Comparison of ENCODE assay signal across 8 cellular contexts in genomic region chr2:27582129-27582694, GRCh38. TPM values are rescaled to one million over a fixed set of nuclear protein-coding genes. Genes with fewer than 3 reads are reported as not detected.
A peak's percentile ranks its signal among the peaks of the same experiment; 100 is the strongest.
DNase-seq lines count a peak whose midpoint lies in the region; ATAC-seq and TF ChIP-seq lines count a peak whose summit lies in the region.

No MANE protein-coding gene starts in this region.

- peaks cover 22 to 35% of the 10 kb centered on the region in 2 donors for H3K4me1 ChIP-seq in naive thymus-derived CD4-positive, alpha-beta T cell (ENCODE audit: control insufficient read depth in 2 of 2, insufficient read depth in 2 of 2, low read length in 2 of 2)

- no peaks in the 10 kb centered on the region for H3K27me3 ChIP-seq in naive thymus-derived CD4-positive, alpha-beta T cell (ENCODE audit: control insufficient read depth in 2 of 2, insufficient read depth in 2 of 2, low read length in 2 of 2)

- intact Hi-C loops in naive thymus-derived CD4-positive, alpha-beta T cell (cut with micrococcal nuclease): loop anchor here (2.0 to 5.0 kb wide), 5 partner anchors 47 to 211 kb away; partner anchors contain the start of genes NRBP1 (in 2 of the 2), CCDC121 (in 1 of the 2), EIF2B4 (in 1 of the 2) and GPN1 (in 1 of the 2)

- peak overlapping the region; percentile 84 for H3K27ac ChIP-seq in naive thymus-derived CD4-positive, alpha-beta T cell (ENCODE audit: low read depth, low read length)

- no peak for TF ChIP-seq CTCF in AG04449 (IDR thresholded peaks at IDR 0.05; ENCODE audit: insufficient read depth, low read length, missing control alignments)

- H3K36me3 ChIP-seq in naive thymus-derived CD4-positive, alpha-beta T cell (ENCODE audit: control insufficient read depth in 2 of 3, insufficient read depth in 3 of 3, low read length in 3 of 3): no peaks in the 10 kb centered on the region

- peak overlapping the region; percentile 91 to 98 (median 96) for H3K4me3 Mint-ChIP-seq in IgD-negative memory B cell
- H3K4me3 Mint-ChIP-seq in central memory CD8-positive, alpha-beta T cell: peak overlapping the region; percentile 81
- H3K4me3 Mint-ChIP-seq in naive thymus-derived CD4-positive, alpha-beta T cell: peak overlapping the region; percentile 90 to 100 (median 95)

- peaks cover 0 to 14% (median 3%) of the 10 kb centered on the region in 3 donors for H3K9me3 Mint-ChIP-seq in IgD-negative memory B cell
- H3K9me3 Mint-ChIP-seq in central memory CD8-positive, alpha-beta T cell: no peaks in the 10 kb centered on the region
- H3K9me3 Mint-ChIP-seq in naive thymus-derived CD4-positive, alpha-beta T cell: peaks cover 0 to 28% (median 14%) of the 10 kb centered on the region in 11 donors

- H3K4me1 Mint-ChIP-seq in IgD-negative memory B cell: peaks cover 33 to 44% (median 38%) of the 10 kb centered on the region in 3 donors
- H3K4me1 Mint-ChIP-seq in central memory CD8-positive, alpha-beta T cell: peaks cover 45% of the 10 kb centered on the region
- peaks cover 37 to 57% (median 48%) of the 10 kb centered on the region in 7 donors for H3K4me1 Mint-ChIP-seq in naive thymus-derived CD4-positive, alpha-beta T cell

- peaks cover 17% of the 10 kb centered on the region for H3K36me3 Mint-ChIP-seq in IgD-negative memory B cell
- peaks cover 8% of the 10 kb centered on the region for H3K36me3 Mint-ChIP-seq in central memory CD8-positive, alpha-beta T cell (ENCODE audit: insufficient read depth)
- H3K36me3 Mint-ChIP-seq in naive thymus-derived CD4-positive, alpha-beta T cell: peaks cover 6 to 34% (median 23%) of the 10 kb centered on the region in 5 donors

- POLR2A ChIA-PET in AG04449 (lab: Yijun Ruan, JAX): interaction anchor here (0.7 kb wide), 2 partner anchors 14 to 226 kb away, joined by 3 read pairs; partner anchors contain the start of gene GTF3C2
- POLR2A ChIA-PET in naive thymus-derived CD4-positive, alpha-beta T cell (lab: Charles Lee): interaction anchor here (1.0 to 1.9 kb wide), 4 partner anchors 22 to 226 kb away, joined by 3 to 8 read pairs (median 4); partner anchors contain the start of genes GTF3C2, PPM1G, SLC4A1AP and SUPT7L

- CTCF ChIA-PET in AG04449 (lab: Yijun Ruan, JAX): no interaction called here
- CTCF ChIA-PET in naive thymus-derived CD4-positive, alpha-beta T cell (lab: Charles Lee): no interaction called here

- no peak for ATAC-seq in central memory CD8-positive, alpha-beta T cell (replicated peaks; ENCODE audit: extremely low read depth, poor library complexity, severe bottlenecking)
- no peak for ATAC-seq in naive thymus-derived CD4-positive, alpha-beta T cell
- no peak for ATAC-seq in HG02973 (IDR thresholded peaks at IDR 0.05; ENCODE audit: unreplicated experiment)

- DNase-seq in AG04449 (ENCODE audit: low read depth, low spot score) (no peak), cerebellum (ENCODE audit: low spot score) (no peak), CD1c-positive myeloid dendritic cell (ENCODE audit: extremely low spot score) (no peak), middle frontal gyrus (ENCODE audit: extremely low spot score, low spot score) (no peak)
- no peak for DNase-seq in central memory CD8-positive, alpha-beta T cell (ENCODE audit: low spot score in 2 of 2)
- peak in 1 of 9 donors; percentile 1 for DNase-seq in naive thymus-derived CD4-positive, alpha-beta T cell

- H3K27me3 Mint-ChIP-seq in IgD-negative memory B cell: no peaks in the 10 kb centered on the region
- no peaks in the 10 kb centered on the region for H3K27me3 Mint-ChIP-seq in central memory CD8-positive, alpha-beta T cell
- H3K27me3 Mint-ChIP-seq in naive thymus-derived CD4-positive, alpha-beta T cell: peaks cover 0 to 21% (median 0%) of the 10 kb centered on the region in 5 donors

- H3K4me3 ChIP-seq in AG04449 (ENCODE audit: low read depth, low read length): peak overlapping the region; percentile 82
- H3K4me3 ChIP-seq in naive thymus-derived CD4-positive, alpha-beta T cell (ENCODE audit: low read length): peak overlapping the region; percentile 75

- H3K27ac Mint-ChIP-seq in IgD-negative memory B cell: peak overlapping the region; percentile 87 to 96 (median 92)
- H3K27ac Mint-ChIP-seq in central memory CD8-positive, alpha-beta T cell (ENCODE audit: low read depth): peak overlapping the region; percentile 78
- H3K27ac Mint-ChIP-seq in naive thymus-derived CD4-positive, alpha-beta T cell: peak overlapping the region; percentile 85 to 98 (median 94)

- peaks cover 0 to 11% (median 0%) of the 10 kb centered on the region in 3 experiments for H3K9me3 ChIP-seq in naive thymus-derived CD4-positive, alpha-beta T cell (ENCODE audit: control insufficient read depth in 2 of 3, low read length in 3 of 3)

RNA-seq across cellular contexts. Expression of gene ZNF512, which starts 0.6 kb away (rescaled TPM):
- polyA plus RNA-seq in IgD-negative memory B cell: 27.6 TPM
- total RNA-seq in naive thymus-derived CD4-positive, alpha-beta T cell: 10 to 100 TPM; 26.6 to 64.6 (median 50.1) TPM
- polyA plus RNA-seq in naive thymus-derived CD4-positive, alpha-beta T cell: 10 to 100 TPM; 43.4 to 48.6 TPM
- 40.4 TPM for total RNA-seq in cerebellum

RNA-seq across cellular contexts. Expression of gene CCDC121, which starts 46.6 kb away (rescaled TPM):
- polyA plus RNA-seq in IgD-negative memory B cell: 2.5 TPM
- 1 to 10 TPM in 4 of 5 experiments, under 1 TPM in 1; 0.61 to 2.7 (median 1.9) TPM for total RNA-seq in naive thymus-derived CD4-positive, alpha-beta T cell
- 1 to 10 TPM; 1.7 to 2.1 TPM for polyA plus RNA-seq in naive thymus-derived CD4-positive, alpha-beta T cell
- 3.1 TPM for total RNA-seq in cerebellum

RNA-seq across cellular contexts. Expression of gene GPN1, which starts 46.6 kb away (rescaled TPM):
- 46.4 TPM for polyA plus RNA-seq in IgD-negative memory B cell
- 10 to 100 TPM; 27.8 to 45.5 (median 28.9) TPM for total RNA-seq in naive thymus-derived CD4-positive, alpha-beta T cell
- polyA plus RNA-seq in naive thymus-derived CD4-positive, alpha-beta T cell: 10 to 100 TPM; 65.0 to 73.6 TPM
- 27.9 TPM for total RNA-seq in cerebellum
